ENCODE assay signal across 8 cellular contexts in genomic region chr1:93874025-93874651, GRCh38. TPM values are rescaled to one million over a fixed set of nuclear protein-coding genes. Genes with fewer than 3 reads are reported as not detected.
DNase-seq lines count a peak whose midpoint lies in the region; ATAC-seq, FAIRE-seq and TF ChIP-seq lines count a peak whose summit lies in the region.

No MANE protein-coding gene starts in this region.

- peak; percentile 58 for FAIRE-seq in TTC549 (lab: Jason Lieb, UNC)

- no peak for ATAC-seq in GM19035 (IDR thresholded peaks at IDR 0.05; ENCODE audit: unreplicated experiment)
- no peak for ATAC-seq in GM21528 (IDR thresholded peaks at IDR 0.05; ENCODE audit: low FRiP score, unreplicated experiment)

- H3K4me3 Mint-ChIP-seq in glutamatergic neuron (ENCODE audit: unreplicated experiment) (peak overlapping the region; percentile 8), mesothelial cell of epicardium (no peak overlapping the region)

- no peaks in the 10 kb centered on the region for H3K9me3 ChIP-seq in HEK293 (ENCODE audit: control insufficient read depth, insufficient read depth, low read depth, low read length)

- peaks cover 49 to 86% of the 10 kb centered on the region in 2 experiments for H3K36me3 ChIP-seq in HEK293 (ENCODE audit: control insufficient read depth in 2 of 2, insufficient read depth in 1 of 2, low read length in 2 of 2)

- peak overlapping the region; percentile 34 for H3K27ac Mint-ChIP-seq in glutamatergic neuron (ENCODE audit: unreplicated experiment)
- H3K27ac Mint-ChIP-seq in mesothelial cell of epicardium = no peak overlapping the region

- DNase-seq in CMK (ENCODE audit: low read depth) (peak; percentile 4), glutamatergic neuron (no peak), mesothelial cell of epicardium (ENCODE audit: low spot score in 2 of 2, unreplicated experiment in 2 of 2) (no peak)
- no peak for DNase-seq in activated CD4-positive, CD25-positive, alpha-beta regulatory T cell treated with anti-CD3 and anti-CD28 coated beads, Interleukin-2, amount 50 U/mL, for 72 hours

- no peak overlapping the region for H3K4me3 ChIP-seq in HEK293 (ENCODE audit: low read depth, low read length)

- no peaks in the 10 kb centered on the region for H3K36me3 Mint-ChIP-seq in glutamatergic neuron (ENCODE audit: unreplicated experiment)
- peaks cover 34% of the 10 kb centered on the region for H3K36me3 Mint-ChIP-seq in mesothelial cell of epicardium

- H3K4me1 Mint-ChIP-seq in glutamatergic neuron (ENCODE audit: low read depth, unreplicated experiment) (peaks cover 4% of the 10 kb centered on the region), mesothelial cell of epicardium (peaks cover 22% of the 10 kb centered on the region)

- H3K27me3 Mint-ChIP-seq in glutamatergic neuron (ENCODE audit: unreplicated experiment) (no peaks in the 10 kb centered on the region), mesothelial cell of epicardium (ENCODE audit: low read depth) (no peaks in the 10 kb centered on the region)

- POLR2A ChIA-PET in HEK293 (lab: Yijun Ruan, JAX) = no interaction called here

- H3K27ac ChIP-seq in HEK293 (ENCODE audit: extremely low read depth, low read depth, low read length) = no peak overlapping the region

- peaks cover 6% of the 10 kb centered on the region for H3K4me1 ChIP-seq in HEK293 (ENCODE audit: control insufficient read depth, insufficient read depth, low read length)

- H3K9me3 Mint-ChIP-seq in glutamatergic neuron (ENCODE audit: unreplicated experiment) (peaks cover 3% of the 10 kb centered on the region), mesothelial cell of epicardium (no peaks in the 10 kb centered on the region)

- TF ChIP-seq CTCF in HEK293 (tag by site-specific recombination; IDR thresholded peaks at IDR 0.05) = peak; percentile 66
- peak; percentile 49 for TF ChIP-seq CTCF in glutamatergic neuron (IDR thresholded peaks at IDR 0.05; ENCODE audit: partially characterized antibody, unreplicated experiment)
- no peak for TF ChIP-seq CTCF in mesothelial cell of epicardium (IDR thresholded peaks at IDR 0.05; ENCODE audit: unreplicated experiment)

- CTCF ChIA-PET in HEK293 (lab: Yijun Ruan, JAX) = interaction anchor here (0.6 to 1.0 kb wide), 5 partner anchors 54 to 569 kb away, joined by 3 to 4 read pairs (median 3); no protein-coding TSS in a partner anchor

TF ChIP-seq in HEK293, 187 proteins besides CTCF, POLR2A, EP300 and RAD21:
- TF ChIP-seq ZNF791 (tag by site-specific recombination; IDR thresholded peaks at IDR 0.05) (no peak), ZNF629 (tag by site-specific recombination; IDR thresholded peaks at IDR 0.05) (no peak), ZNF837 (tag by site-specific recombination; IDR thresholded peaks at IDR 0.05) (no peak), ZNF654 (tag by site-specific recombination; IDR thresholded peaks at IDR 0.05; ENCODE audit: low read depth) (peak; percentile 84), ZBTB44 (tag by site-specific recombination; IDR thresholded peaks at IDR 0.05) (no peak), ZNF211 (tag by site-specific recombination; IDR thresholded peaks at IDR 0.05; ENCODE audit: low read depth) (no peak), ZNF48 (tag by site-specific recombination; IDR thresholded peaks at IDR 0.05) (no peak), ZBTB48 (tag by site-specific recombination; IDR thresholded peaks at IDR 0.05) (no peak), ZNF701 (tag by site-specific recombination; IDR thresholded peaks at IDR 0.05) (no peak), ZNF391 (tag by site-specific recombination; IDR thresholded peaks at IDR 0.05; ENCODE audit: borderline replicate concordance, low read depth) (no peak), ZBTB17 (tag by site-specific recombination; IDR thresholded peaks at IDR 0.05) (peak; percentile 68)

RNA-seq across cellular contexts. Expression of gene DNTTIP2, which starts 4.9 kb away (rescaled TPM):
- 54.0 TPM for total RNA-seq in glutamatergic neuron (ENCODE audit: unreplicated experiment)
- total RNA-seq in mesothelial cell of epicardium = 46.4 to 49.6 TPM (median 47.4 TPM) in 3 replicates

RNA-seq across cellular contexts. Expression of gene GCLM, which starts 35.1 kb away (rescaled TPM):
- 14.9 TPM for total RNA-seq in glutamatergic neuron (ENCODE audit: unreplicated experiment)
- total RNA-seq in mesothelial cell of epicardium = 8.7 to 9.0 TPM (median 8.9 TPM) in 3 replicates
